Comparison of ENCODE assay signal across 1 cellular context in the genomic region with DNA sequence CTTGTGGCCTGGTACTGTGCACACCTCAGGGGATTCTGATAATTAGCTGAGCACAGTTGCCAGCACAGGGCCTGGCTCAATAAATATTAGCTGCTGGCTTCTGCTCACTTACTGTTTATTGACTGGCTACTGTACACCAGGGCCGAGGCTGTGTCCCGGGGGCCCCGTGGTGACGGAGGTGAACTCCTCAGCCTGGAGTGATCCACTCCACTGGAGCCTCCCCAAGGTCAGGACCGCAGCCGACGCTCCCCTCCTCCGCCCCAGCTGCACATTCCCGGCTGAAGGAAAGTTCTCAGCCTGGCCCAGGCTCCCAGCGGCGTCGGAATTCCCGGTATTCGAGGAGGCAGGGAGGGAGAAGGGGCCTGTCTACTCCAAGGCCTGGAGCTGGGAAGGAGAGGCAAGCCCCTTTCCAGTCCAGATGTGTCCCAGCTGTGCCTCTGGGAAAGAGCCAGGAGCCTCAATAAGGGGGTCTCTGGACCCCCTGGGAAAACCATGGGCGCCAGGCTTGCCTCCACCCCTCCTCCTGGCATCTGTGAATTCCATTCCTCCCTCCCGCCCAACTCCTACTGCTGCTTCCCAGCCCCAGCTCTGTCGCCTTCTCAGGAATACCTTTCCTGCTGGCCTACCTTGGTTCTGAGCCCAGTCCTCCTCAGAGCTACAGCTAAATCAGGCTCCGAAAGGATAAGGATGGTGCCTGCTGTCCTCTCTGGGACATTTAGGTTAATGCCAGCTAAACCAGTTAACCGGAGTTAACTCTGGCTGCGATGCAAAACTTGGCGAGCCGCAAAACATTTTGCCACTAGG.
TF ChIP-seq lines count a peak whose summit lies in the region.

No MANE protein-coding gene starts in this region.

TF ChIP-seq in HepG2, 621 proteins besides CTCF, POLR2A, EP300 and RAD21 (continued from another document):
- TF ChIP-seq, protein P1, sequence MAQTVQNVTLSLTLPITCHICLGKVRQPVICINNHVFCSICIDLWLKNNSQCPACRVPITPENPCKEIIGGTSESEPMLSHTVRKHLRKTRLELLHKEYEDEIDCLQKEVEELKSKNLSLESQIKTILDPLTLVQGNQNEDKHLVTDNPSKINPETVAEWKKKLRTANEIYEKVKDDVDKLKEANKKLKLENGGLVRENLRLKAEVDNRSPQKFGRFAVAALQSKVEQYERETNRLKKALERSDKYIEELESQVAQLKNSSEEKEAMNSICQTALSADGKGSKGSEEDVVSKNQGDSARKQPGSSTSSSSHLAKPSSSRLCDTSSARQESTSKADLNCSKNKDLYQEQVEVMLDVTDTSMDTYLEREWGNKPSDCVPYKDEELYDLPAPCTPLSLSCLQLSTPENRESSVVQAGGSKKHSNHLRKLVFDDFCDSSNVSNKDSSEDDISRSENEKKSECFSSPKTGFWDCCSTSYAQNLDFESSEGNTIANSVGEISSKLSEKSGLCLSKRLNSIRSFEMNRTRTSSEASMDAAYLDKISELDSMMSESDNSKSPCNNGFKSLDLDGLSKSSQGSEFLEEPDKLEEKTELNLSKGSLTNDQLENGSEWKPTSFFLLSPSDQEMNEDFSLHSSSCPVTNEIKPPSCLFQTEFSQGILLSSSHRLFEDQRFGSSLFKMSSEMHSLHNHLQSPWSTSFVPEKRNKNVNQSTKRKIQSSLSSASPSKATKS (CRISPR knock-in tag; IDR thresholded peaks at IDR 0.05), result 0 out of 2 replicates have a peak, but pooled peaks have one; percentile 40
- no peak for TF ChIP-seq REPIN1 (CRISPR knock-in tag; IDR thresholded peaks at IDR 0.05; ENCODE audit: borderline replicate concordance, low read depth)
- TF ChIP-seq ERF (CRISPR knock-in tag; IDR thresholded peaks at IDR 0.05), result no peak
- TF ChIP-seq PHF20 (CRISPR knock-in tag; IDR thresholded peaks at IDR 0.05), result no peak
- no peak for TF ChIP-seq SOX6 (IDR thresholded peaks at IDR 0.05)
- no peak for TF ChIP-seq SOX6 (CRISPR knock-in tag; IDR thresholded peaks at IDR 0.05)
- TF ChIP-seq, protein P2, sequence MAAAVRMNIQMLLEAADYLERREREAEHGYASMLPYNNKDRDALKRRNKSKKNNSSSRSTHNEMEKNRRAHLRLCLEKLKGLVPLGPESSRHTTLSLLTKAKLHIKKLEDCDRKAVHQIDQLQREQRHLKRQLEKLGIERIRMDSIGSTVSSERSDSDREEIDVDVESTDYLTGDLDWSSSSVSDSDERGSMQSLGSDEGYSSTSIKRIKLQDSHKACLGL (CRISPR knock-in tag; IDR thresholded peaks at IDR 0.05), result no peak
- TF ChIP-seq, protein P3, sequence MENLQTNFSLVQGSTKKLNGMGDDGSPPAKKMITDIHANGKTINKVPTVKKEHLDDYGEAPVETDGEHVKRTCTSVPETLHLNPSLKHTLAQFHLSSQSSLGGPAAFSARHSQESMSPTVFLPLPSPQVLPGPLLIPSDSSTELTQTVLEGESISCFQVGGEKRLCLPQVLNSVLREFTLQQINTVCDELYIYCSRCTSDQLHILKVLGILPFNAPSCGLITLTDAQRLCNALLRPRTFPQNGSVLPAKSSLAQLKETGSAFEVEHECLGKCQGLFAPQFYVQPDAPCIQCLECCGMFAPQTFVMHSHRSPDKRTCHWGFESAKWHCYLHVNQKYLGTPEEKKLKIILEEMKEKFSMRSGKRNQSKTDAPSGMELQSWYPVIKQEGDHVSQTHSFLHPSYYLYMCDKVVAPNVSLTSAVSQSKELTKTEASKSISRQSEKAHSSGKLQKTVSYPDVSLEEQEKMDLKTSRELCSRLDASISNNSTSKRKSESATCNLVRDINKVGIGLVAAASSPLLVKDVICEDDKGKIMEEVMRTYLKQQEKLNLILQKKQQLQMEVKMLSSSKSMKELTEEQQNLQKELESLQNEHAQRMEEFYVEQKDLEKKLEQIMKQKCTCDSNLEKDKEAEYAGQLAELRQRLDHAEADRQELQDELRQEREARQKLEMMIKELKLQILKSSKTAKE (CRISPR knock-in tag; IDR thresholded peaks at IDR 0.05; ENCODE audit: borderline replicate concordance), result no peak
- no peak for TF ChIP-seq GTF2F1 (IDR thresholded peaks at IDR 0.05; ENCODE audit: low read length)
- no peak for TF ChIP-seq ZNF160 (CRISPR knock-in tag; IDR thresholded peaks at IDR 0.05)
- TF ChIP-seq ATF1 (CRISPR knock-in tag; IDR thresholded peaks at IDR 0.05), result no peak
- TF ChIP-seq, protein P4, sequence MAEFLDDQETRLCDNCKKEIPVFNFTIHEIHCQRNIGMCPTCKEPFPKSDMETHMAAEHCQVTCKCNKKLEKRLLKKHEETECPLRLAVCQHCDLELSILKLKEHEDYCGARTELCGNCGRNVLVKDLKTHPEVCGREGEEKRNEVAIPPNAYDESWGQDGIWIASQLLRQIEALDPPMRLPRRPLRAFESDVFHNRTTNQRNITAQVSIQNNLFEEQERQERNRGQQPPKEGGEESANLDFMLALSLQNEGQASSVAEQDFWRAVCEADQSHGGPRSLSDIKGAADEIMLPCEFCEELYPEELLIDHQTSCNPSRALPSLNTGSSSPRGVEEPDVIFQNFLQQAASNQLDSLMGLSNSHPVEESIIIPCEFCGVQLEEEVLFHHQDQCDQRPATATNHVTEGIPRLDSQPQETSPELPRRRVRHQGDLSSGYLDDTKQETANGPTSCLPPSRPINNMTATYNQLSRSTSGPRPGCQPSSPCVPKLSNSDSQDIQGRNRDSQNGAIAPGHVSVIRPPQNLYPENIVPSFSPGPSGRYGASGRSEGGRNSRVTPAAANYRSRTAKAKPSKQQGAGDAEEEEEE (CRISPR knock-in tag; IDR thresholded peaks at IDR 0.05; ENCODE audit: borderline replicate concordance), result no peak
- TF ChIP-seq POLR2G (IDR thresholded peaks at IDR 0.05; ENCODE audit: low read depth, low read length), result 0 out of 2 replicates have a peak, but pooled peaks have one; percentile 56
- TF ChIP-seq ZNF550 (CRISPR knock-in tag; IDR thresholded peaks at IDR 0.05; ENCODE audit: borderline replicate concordance), result no peak
- no peak for TF ChIP-seq NFRKB (IDR thresholded peaks at IDR 0.05)
- TF ChIP-seq ZSCAN29 (CRISPR knock-in tag; conservative IDR thresholded peaks at IDR 0.05), result no peak
- no peak for TF ChIP-seq DNMT1 (CRISPR knock-in tag; IDR thresholded peaks at IDR 0.05)
- no peak for TF ChIP-seq ZNF547 (CRISPR knock-in tag; IDR thresholded peaks at IDR 0.05)
- no peak for TF ChIP-seq ZNF792 (CRISPR knock-in tag; IDR thresholded peaks at IDR 0.05)
- TF ChIP-seq ZNF143 (CRISPR knock-in tag; IDR thresholded peaks at IDR 0.05), result no peak
- TF ChIP-seq GATAD1 (CRISPR knock-in tag; IDR thresholded peaks at IDR 0.05), result no peak
- no peak for TF ChIP-seq ZFP37 (CRISPR knock-in tag; IDR thresholded peaks at IDR 0.05; ENCODE audit: borderline replicate concordance)
- TF ChIP-seq, protein P5, sequence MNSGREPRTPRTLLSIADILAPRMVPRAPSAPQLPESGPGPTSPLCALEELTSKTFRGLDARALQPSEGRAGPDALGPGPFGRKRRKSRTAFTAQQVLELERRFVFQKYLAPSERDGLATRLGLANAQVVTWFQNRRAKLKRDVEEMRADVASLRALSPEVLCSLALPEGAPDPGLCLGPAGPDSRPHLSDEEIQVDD (CRISPR knock-in tag; IDR thresholded peaks at IDR 0.05; ENCODE audit: borderline replicate concordance), result no peak
- no peak for TF ChIP-seq ZNF138 (CRISPR knock-in tag; IDR thresholded peaks at IDR 0.05; ENCODE audit: low read depth)
- no peak for TF ChIP-seq ZNF75D (CRISPR knock-in tag; IDR thresholded peaks at IDR 0.05; ENCODE audit: borderline replicate concordance)
- TF ChIP-seq ZNF10 (CRISPR knock-in tag; IDR thresholded peaks at IDR 0.05; ENCODE audit: borderline replicate concordance, low read depth), result no peak
- no peak for TF ChIP-seq FOXK1 (CRISPR knock-in tag; IDR thresholded peaks at IDR 0.05; ENCODE audit: borderline replicate concordance, low read depth)
- no peak for TF ChIP-seq ARNT (IDR thresholded peaks at IDR 0.05)
- peak; percentile 38; the same call in 1 of the 2 replicates for TF ChIP-seq RXRA (CRISPR knock-in tag; IDR thresholded peaks at IDR 0.05)
- TF ChIP-seq EHMT2 (IDR thresholded peaks at IDR 0.05; ENCODE audit: borderline replicate concordance, low read depth, low read length), result no peak
- TF ChIP-seq, protein P6, sequence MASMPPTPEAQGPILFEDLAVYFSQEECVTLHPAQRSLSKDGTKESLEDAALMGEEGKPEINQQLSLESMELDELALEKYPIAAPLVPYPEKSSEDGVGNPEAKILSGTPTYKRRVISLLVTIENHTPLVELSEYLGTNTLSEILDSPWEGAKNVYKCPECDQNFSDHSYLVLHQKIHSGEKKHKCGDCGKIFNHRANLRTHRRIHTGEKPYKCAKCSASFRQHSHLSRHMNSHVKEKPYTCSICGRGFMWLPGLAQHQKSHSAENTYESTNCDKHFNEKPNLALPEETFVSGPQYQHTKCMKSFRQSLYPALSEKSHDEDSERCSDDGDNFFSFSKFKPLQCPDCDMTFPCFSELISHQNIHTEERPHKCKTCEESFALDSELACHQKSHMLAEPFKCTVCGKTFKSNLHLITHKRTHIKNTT (CRISPR knock-in tag; IDR thresholded peaks at IDR 0.05), result no peak
- TF ChIP-seq FOXA3 (CRISPR knock-in tag; IDR thresholded peaks at IDR 0.05), result peak; percentile 46; the same call in 1 of the 2 replicates
- TF ChIP-seq ZNF569 (CRISPR knock-in tag; IDR thresholded peaks at IDR 0.05; ENCODE audit: borderline replicate concordance), result no peak
- TF ChIP-seq, protein P7, sequence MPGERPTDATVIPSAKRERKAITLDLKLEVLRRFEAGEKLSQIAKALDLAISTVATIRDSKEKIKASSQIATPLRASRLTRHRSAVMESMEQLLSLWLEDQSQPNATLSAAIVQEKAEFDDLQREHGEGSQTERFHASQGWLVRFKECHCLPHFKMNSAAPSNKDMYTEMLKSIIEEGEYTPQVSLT (CRISPR knock-in tag; IDR thresholded peaks at IDR 0.05; ENCODE audit: borderline replicate concordance, low read depth), result no peak
- TF ChIP-seq, protein P8, sequence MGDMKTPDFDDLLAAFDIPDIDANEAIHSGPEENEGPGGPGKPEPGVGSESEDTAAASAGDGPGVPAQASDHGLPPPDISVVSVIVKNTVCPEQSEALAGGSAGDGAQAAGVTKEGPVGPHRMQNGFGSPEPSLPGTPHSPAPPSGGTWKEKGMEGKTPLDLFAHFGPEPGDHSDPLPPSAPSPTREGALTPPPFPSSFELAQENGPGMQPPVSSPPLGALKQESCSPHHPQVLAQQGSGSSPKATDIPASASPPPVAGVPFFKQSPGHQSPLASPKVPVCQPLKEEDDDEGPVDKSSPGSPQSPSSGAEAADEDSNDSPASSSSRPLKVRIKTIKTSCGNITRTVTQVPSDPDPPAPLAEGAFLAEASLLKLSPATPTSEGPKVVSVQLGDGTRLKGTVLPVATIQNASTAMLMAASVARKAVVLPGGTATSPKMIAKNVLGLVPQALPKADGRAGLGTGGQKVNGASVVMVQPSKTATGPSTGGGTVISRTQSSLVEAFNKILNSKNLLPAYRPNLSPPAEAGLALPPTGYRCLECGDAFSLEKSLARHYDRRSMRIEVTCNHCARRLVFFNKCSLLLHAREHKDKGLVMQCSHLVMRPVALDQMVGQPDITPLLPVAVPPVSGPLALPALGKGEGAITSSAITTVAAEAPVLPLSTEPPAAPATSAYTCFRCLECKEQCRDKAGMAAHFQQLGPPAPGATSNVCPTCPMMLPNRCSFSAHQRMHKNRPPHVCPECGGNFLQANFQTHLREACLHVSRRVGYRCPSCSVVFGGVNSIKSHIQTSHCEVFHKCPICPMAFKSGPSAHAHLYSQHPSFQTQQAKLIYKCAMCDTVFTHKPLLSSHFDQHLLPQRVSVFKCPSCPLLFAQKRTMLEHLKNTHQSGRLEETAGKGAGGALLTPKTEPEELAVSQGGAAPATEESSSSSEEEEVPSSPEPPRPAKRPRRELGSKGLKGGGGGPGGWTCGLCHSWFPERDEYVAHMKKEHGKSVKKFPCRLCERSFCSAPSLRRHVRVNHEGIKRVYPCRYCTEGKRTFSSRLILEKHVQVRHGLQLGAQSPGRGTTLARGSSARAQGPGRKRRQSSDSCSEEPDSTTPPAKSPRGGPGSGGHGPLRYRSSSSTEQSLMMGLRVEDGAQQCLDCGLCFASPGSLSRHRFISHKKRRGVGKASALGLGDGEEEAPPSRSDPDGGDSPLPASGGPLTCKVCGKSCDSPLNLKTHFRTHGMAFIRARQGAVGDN (CRISPR knock-in tag; IDR thresholded peaks at IDR 0.05), result peak; percentile 86
- no peak for TF ChIP-seq TCF7L2 (IDR thresholded peaks at IDR 0.05; ENCODE audit: low read depth, low read length)
- TF ChIP-seq ZNF234 (CRISPR knock-in tag; conservative IDR thresholded peaks at IDR 0.05), result no peak
- TF ChIP-seq, protein P9, sequence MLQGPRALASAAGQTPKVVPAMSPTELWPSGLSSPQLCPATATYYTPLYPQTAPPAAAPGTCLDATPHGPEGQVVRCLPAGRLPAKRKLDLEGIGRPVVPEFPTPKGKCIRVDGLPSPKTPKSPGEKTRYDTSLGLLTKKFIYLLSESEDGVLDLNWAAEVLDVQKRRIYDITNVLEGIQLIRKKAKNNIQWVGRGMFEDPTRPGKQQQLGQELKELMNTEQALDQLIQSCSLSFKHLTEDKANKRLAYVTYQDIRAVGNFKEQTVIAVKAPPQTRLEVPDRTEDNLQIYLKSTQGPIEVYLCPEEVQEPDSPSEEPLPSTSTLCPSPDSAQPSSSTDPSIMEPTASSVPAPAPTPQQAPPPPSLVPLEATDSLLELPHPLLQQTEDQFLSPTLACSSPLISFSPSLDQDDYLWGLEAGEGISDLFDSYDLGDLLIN (CRISPR knock-in tag; IDR thresholded peaks at IDR 0.05; ENCODE audit: borderline replicate concordance), result no peak
- TF ChIP-seq KLF15 (CRISPR knock-in tag; IDR thresholded peaks at IDR 0.05; ENCODE audit: borderline replicate concordance), result no peak
- TF ChIP-seq, protein P10, sequence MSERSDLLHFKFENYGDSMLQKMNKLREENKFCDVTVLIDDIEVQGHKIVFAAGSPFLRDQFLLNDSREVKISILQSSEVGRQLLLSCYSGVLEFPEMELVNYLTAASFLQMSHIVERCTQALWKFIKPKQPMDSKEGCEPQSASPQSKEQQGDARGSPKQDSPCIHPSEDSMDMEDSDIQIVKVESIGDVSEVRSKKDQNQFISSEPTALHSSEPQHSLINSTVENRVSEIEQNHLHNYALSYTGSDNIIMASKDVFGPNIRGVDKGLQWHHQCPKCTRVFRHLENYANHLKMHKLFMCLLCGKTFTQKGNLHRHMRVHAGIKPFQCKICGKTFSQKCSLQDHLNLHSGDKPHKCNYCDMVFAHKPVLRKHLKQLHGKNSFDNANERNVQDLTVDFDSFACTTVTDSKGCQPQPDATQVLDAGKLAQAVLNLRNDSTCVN (CRISPR knock-in tag; IDR thresholded peaks at IDR 0.05; ENCODE audit: borderline replicate concordance), result 0 out of 2 replicates have a peak, but pooled peaks have one; percentile 22
- no peak for TF ChIP-seq GABPA (IDR thresholded peaks at IDR 0.05; ENCODE audit: low read depth, low read length)
- TF ChIP-seq GABPA (CRISPR knock-in tag; IDR thresholded peaks at IDR 0.05; ENCODE audit: low read depth), result no peak; the same call in 1 of the 2 replicates
- TF ChIP-seq ZNF33A (CRISPR knock-in tag; IDR thresholded peaks at IDR 0.05; ENCODE audit: borderline replicate concordance), result no peak
- TF ChIP-seq ZMAT3 (CRISPR knock-in tag; conservative IDR thresholded peaks at IDR 0.05), result no peak
- TF ChIP-seq ZNF556 (CRISPR knock-in tag; IDR thresholded peaks at IDR 0.05; ENCODE audit: borderline replicate concordance), result no peak
- no peak; the same call in 1 of the 2 replicates for TF ChIP-seq ZMYM3 (CRISPR knock-in tag; IDR thresholded peaks at IDR 0.05)
